In the genomic region with DNA sequence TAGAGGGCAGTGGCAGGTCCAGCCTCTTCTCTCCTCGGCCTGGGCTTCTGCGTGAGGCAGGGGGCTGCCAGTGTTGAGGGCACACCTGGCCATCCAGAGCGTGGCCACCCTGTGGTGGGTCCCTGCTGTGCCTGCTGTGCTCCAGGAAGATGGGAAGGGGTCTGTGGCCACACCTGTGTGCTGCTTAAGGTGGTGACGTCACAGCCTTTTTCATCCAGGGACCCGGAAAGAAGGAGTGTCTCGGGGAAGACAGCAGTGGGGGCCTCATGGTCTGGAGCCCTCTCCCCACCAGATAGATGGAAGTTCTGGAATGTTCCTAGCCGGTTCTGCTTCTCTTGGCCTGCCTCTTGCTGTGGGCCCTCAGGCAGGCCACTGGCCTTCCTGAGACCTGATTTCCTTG, we compare ENCODE assay signal across 27 cellular contexts. TPM values are rescaled to one million over a fixed set of nuclear protein-coding genes. Genes with fewer than 3 reads are reported as not detected.
"Had no signal": no experiment of that assay in that cellular context is flagged by ENCODE, and none has a peak within 500 bp of the region (broad histone marks: within the 10 kb centered on the region; RNA-seq: fewer than 3 reads in every experiment).

No MANE protein-coding gene starts in this region.

- ATAC-seq: effector memory CD8-positive, alpha-beta T cell; esophagus mucosa; gastrocnemius medialis; heart right ventricle; left cardiac atrium; left lung; left ventricle myocardium superior; lower lobe of right lung; mucosa of descending colon had no signal

- FAIRE-seq: endometrium, islet of Langerhans, keratinocyte had no signal

- H3K4me3 ChIP-seq: colonic mucosa, esophagus squamous epithelium, gastrocnemius medialis, heart right ventricle, left lung, lower lobe of right lung, mucosa of descending colon had no signal

- H3K4me3 Mint-ChIP-seq: dendritic cell treated with granulocyte-macrophage colony-stimulating factor and Interleukin-4, amounts not matched to agents 40 ng/mL and 50 ng/mL, for 4 days; effector memory CD8-positive, alpha-beta T cell; endodermal cell; mesothelial cell of epicardium had no signal

- H3K27ac ChIP-seq: colonic mucosa, epithelial cell of prostate, esophagus squamous epithelium, gastrocnemius medialis, heart right ventricle, left lung, lower lobe of right lung had no signal

- H3K27me3 ChIP-seq: colonic mucosa, gastrocnemius medialis had no signal

- H3K36me3 ChIP-seq: colonic mucosa, esophagus squamous epithelium, gastrocnemius medialis, heart right ventricle, left lung, lower lobe of right lung had no signal

- H3K9me3 ChIP-seq: colonic mucosa, esophagus squamous epithelium, gastrocnemius medialis, heart right ventricle, left lung, lower lobe of right lung, mucosa of descending colon had no signal

- H3K9me3 Mint-ChIP-seq: dendritic cell treated with granulocyte-macrophage colony-stimulating factor and Interleukin-4, amounts not matched to agents 40 ng/mL and 50 ng/mL, for 4 days; effector memory CD8-positive, alpha-beta T cell had no signal

- DNase-seq: colonic mucosa; cortex of kidney; effector CD8-positive, alpha-beta T cell; effector memory CD8-positive, alpha-beta T cell; endodermal cell; erythroblast; esophagus squamous epithelium; foreskin fibroblast; foreskin melanocyte; gastrocnemius medialis; glutamatergic neuron; head of caudate nucleus; heart right ventricle; hippocampal formation; left cardiac atrium; left lung; left ventricle myocardium superior; lower lobe of right lung; mesenchymal stem cell; mucosa of descending colon had no signal

- H3K36me3 Mint-ChIP-seq: mesothelial cell of epicardium had no signal

- H3K27ac Mint-ChIP-seq: dendritic cell treated with granulocyte-macrophage colony-stimulating factor and Interleukin-4, amounts not matched to agents 40 ng/mL and 50 ng/mL, for 4 days; effector memory CD8-positive, alpha-beta T cell; endodermal cell; mesothelial cell of epicardium had no signal

- H3K4me1 ChIP-seq: colonic mucosa, left lung, lower lobe of right lung had no signal

RNA-seq across cellular contexts. Expression of a gene that starts 52.1 kb away (rescaled TPM):
- polyA plus RNA-seq: keratinocyte had no signal
